In genomic region chr17:72516772-72517399, GRCh38 we compare ENCODE assay signal across 13 cellular contexts.
DNase-seq lines count a peak whose midpoint lies in the region; ATAC-seq and TF ChIP-seq lines count a peak whose summit lies in the region.
"Had no signal": no experiment of that assay in that cellular context is flagged by ENCODE, and none has a peak within 500 bp of the region (broad histone marks: within the 10 kb centered on the region; RNA-seq: fewer than 3 reads in every experiment).

No MANE protein-coding gene starts in this region.

- H3K4me1 ChIP-seq in thyroid gland = peaks cover 51 to 52% of the 10 kb centered on the region in 2 donors

- H3K27ac ChIP-seq in thyroid gland = peak overlapping the region; percentile 65 to 98 (median 94)

- CTCF ChIA-PET in WTC11 (lab: Charles Lee) = no interaction called here

- no peaks in the 10 kb centered on the region for H3K27me3 ChIP-seq in thyroid gland
- H3K27me3 ChIP-seq: transverse colon had no signal

- no peaks in the 10 kb centered on the region for H3K9me3 ChIP-seq in thyroid gland
- H3K9me3 ChIP-seq: transverse colon had no signal

- TF ChIP-seq POLR2A in thyroid gland (IDR thresholded peaks at IDR 0.05) = peak in 1 of 2 donors; percentile 5

- DNase-seq in SIG-M5 treated with dmso at 0.1 percent for 504 hours (lab: John Stamatoyannopoulos, UW; ENCODE audit: unreplicated experiment) (peak; percentile 14), SIG-M5 (lab: John Stamatoyannopoulos, UW) (no peak), astrocyte of the hippocampus (ENCODE audit: low read depth, low spot score) (peak; percentile 55), kidney tubule cell (ENCODE audit: low spot score) (peak; percentile 77), thyroid gland (peak; percentile 37 to 49), WTC11 (ENCODE audit: low spot score) (no peak)
- DNase-seq: activated CD4-positive, alpha-beta T cell treated with anti-CD3 and anti-CD28 coated beads, Interleukin-2, amount 10 ng/mL, durations not matched to agents 24 days and 14 days; PC-3; stimulated activated CD4-positive, alpha-beta T cell treated with anti-CD3 and anti-CD28 coated beads, Interleukin-2, amount 100 ng/mL, for 48 hours; transverse colon had no signal

- no peak overlapping the region for H3K4me3 ChIP-seq in thyroid gland (replicated peaks in 1 of 3)
- H3K4me3 ChIP-seq: transverse colon had no signal

- peaks cover 48% of the 10 kb centered on the region for H3K4me1 Mint-ChIP-seq in WTC11
- H3K4me1 Mint-ChIP-seq: activated CD4-positive, alpha-beta T cell treated with anti-CD3 and anti-CD28 coated beads, Interleukin-2, amount 10 ng/mL, durations not matched to agents 24 days and 14 days had no signal

- no peaks in the 10 kb centered on the region for H3K36me3 ChIP-seq in thyroid gland
- H3K36me3 ChIP-seq: transverse colon had no signal

- 66 to 69% methylated on average over 15 of the region's 15 CpGs for WGBS in thyroid gland, 2 donors

- no peaks in the 10 kb centered on the region for H3K36me3 Mint-ChIP-seq in WTC11
- H3K36me3 Mint-ChIP-seq: activated naive CD4-positive, alpha-beta T cell treated with anti-CD3 and anti-CD28 coated beads, Interleukin-2, amount 50 U/mL, for 72 hours had no signal

- intact Hi-C loops in thyroid gland (cut with DNase I) = no loop called here

- H3K4me3 Mint-ChIP-seq in WTC11 = no peak overlapping the region
- H3K4me3 Mint-ChIP-seq: activated CD4-positive, alpha-beta T cell treated with anti-CD3 and anti-CD28 coated beads, Interleukin-2, amount 10 ng/mL, durations not matched to agents 24 days and 14 days had no signal

- TF ChIP-seq CTCF in thyroid gland (IDR thresholded peaks at IDR 0.05) (no peak), WTC11 (IDR thresholded peaks at IDR 0.05) (no peak)

- no peaks in the 10 kb centered on the region for H3K27me3 Mint-ChIP-seq in WTC11 (ENCODE audit: low read depth)

- POLR2A ChIA-PET in WTC11 (lab: Charles Lee) = no interaction called here

- no peak for ATAC-seq in GM21360 (IDR thresholded peaks at IDR 0.05; ENCODE audit: unreplicated experiment)
- no peak for ATAC-seq in HG02938 (IDR thresholded peaks at IDR 0.05; ENCODE audit: unreplicated experiment)
- ATAC-seq in WTC11 = no peak
- ATAC-seq: activated naive CD4-positive, alpha-beta T cell treated with anti-CD3 and anti-CD28 coated beads, Interleukin-2, amount 50 U/mL, for 72 hours; PC-3 had no signal

- no peaks in the 10 kb centered on the region for H3K9me3 Mint-ChIP-seq in WTC11
- H3K9me3 Mint-ChIP-seq: activated CD4-positive, alpha-beta T cell treated with anti-CD3 and anti-CD28 coated beads, Interleukin-2, amount 10 ng/mL, durations not matched to agents 24 days and 14 days; activated naive CD4-positive, alpha-beta T cell treated with anti-CD3 and anti-CD28 coated beads, Interleukin-2, amount 50 U/mL, for 72 hours had no signal

- no peak overlapping the region for H3K27ac Mint-ChIP-seq in WTC11
- H3K27ac Mint-ChIP-seq: activated CD4-positive, alpha-beta T cell treated with anti-CD3 and anti-CD28 coated beads, Interleukin-2, amount 10 ng/mL, durations not matched to agents 24 days and 14 days; activated naive CD4-positive, alpha-beta T cell treated with anti-CD3 and anti-CD28 coated beads, Interleukin-2, amount 50 U/mL, for 72 hours had no signal

TF ChIP-seq in WTC11, 78 proteins besides CTCF, POLR2A, EP300 and RAD21:
- no peak for TF ChIP-seq AFF4 (CRISPR knock-in tag; IDR thresholded peaks at IDR 0.05; ENCODE audit: borderline replicate concordance)
- TF ChIP-seq SMAD3 (CRISPR knock-in tag; IDR thresholded peaks at IDR 0.05; ENCODE audit: borderline replicate concordance) = no peak
- TF ChIP-seq PREB (CRISPR knock-in tag; IDR thresholded peaks at IDR 0.05; ENCODE audit: borderline replicate concordance) = no peak
- no peak for TF ChIP-seq CDX4 (CRISPR knock-in tag; IDR thresholded peaks at IDR 0.05; ENCODE audit: borderline replicate concordance)
- no peak for TF ChIP-seq ZNF232 (CRISPR knock-in tag; IDR thresholded peaks at IDR 0.05)
- no peak for TF ChIP-seq ZNF121 (CRISPR knock-in tag; IDR thresholded peaks at IDR 0.05)
- TF ChIP-seq ATF1 (CRISPR knock-in tag; IDR thresholded peaks at IDR 0.05) = no peak
- TF ChIP-seq ZNF512 (CRISPR knock-in tag; IDR thresholded peaks at IDR 0.05; ENCODE audit: borderline replicate concordance) = no peak
- TF ChIP-seq RORB (CRISPR knock-in tag; IDR thresholded peaks at IDR 0.05) = no peak
- no peak for TF ChIP-seq NR1H2 (CRISPR knock-in tag; IDR thresholded peaks at IDR 0.05)
- TF ChIP-seq FOXK1 (CRISPR knock-in tag; IDR thresholded peaks at IDR 0.05) = no peak
- TF ChIP-seq NR3C1 (CRISPR knock-in tag; conservative IDR thresholded peaks at IDR 0.05; ENCODE audit: low read depth) = no peak
- no peak for TF ChIP-seq USF2 (CRISPR knock-in tag; IDR thresholded peaks at IDR 0.05)
- no peak for TF ChIP-seq MAX (CRISPR knock-in tag; IDR thresholded peaks at IDR 0.05)
- TF ChIP-seq KAT7 (CRISPR knock-in tag; IDR thresholded peaks at IDR 0.05; ENCODE audit: borderline replicate concordance) = no peak
- no peak for TF ChIP-seq ESRRA (CRISPR knock-in tag; IDR thresholded peaks at IDR 0.05; ENCODE audit: borderline replicate concordance)
- no peak for TF ChIP-seq ZNF317 (CRISPR knock-in tag; IDR thresholded peaks at IDR 0.05; ENCODE audit: borderline replicate concordance, low read depth)

Comparison
In these comparisons a context has a peak if more than half of its experiments do, and no peak if none do; other contexts are left out.
1. DNase-seq: peak in SIG-M5 treated with dmso at 0.1 percent for 504 hours (single experiment), astrocyte of the hippocampus (single experiment), kidney tubule cell (single experiment) and thyroid gland (2 of 2); none in SIG-M5 (single experiment) and WTC11 (single experiment).